Comparison of ENCODE assay signal across 17 cellular contexts in the genomic region with DNA sequence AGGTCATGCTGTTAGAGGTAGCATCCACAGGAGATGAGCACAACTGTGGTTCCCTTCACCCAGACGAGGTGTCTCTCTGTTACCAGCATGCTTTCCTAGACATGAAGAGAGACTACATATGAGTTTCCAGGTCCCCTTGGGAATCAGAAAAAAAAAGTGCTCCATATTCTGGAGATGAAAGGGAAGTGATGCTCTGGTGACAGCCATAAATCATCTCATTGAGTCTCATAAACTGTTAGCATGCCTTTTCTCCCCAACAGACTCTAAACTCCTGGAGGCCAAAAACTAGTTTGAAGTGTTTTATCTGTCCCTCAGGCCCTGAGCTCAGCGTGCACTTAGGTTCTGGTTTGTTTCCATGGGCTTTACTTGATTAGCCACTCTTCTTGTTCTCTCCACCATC.
DNase-seq lines count a peak whose midpoint lies in the region; ATAC-seq and TF ChIP-seq lines count a peak whose summit lies in the region.
"Had no signal": no experiment of that assay in that cellular context is flagged by ENCODE, and none has a peak within 500 bp of the region (broad histone marks: within the 10 kb centered on the region; RNA-seq: fewer than 3 reads in every experiment).

No MANE protein-coding gene starts in this region.

- H3K36me3 ChIP-seq in GM23338 (ENCODE audit: insufficient read depth) (no peaks in the 10 kb centered on the region), heart right ventricle (no peaks in the 10 kb centered on the region), PC-3 (ENCODE audit: low read depth, low read length) (no peaks in the 10 kb centered on the region)
- H3K36me3 ChIP-seq: HAP-1 had no signal

- H3K9me3 ChIP-seq in heart right ventricle (no peaks in the 10 kb centered on the region), PC-3 (ENCODE audit: low read length) (no peaks in the 10 kb centered on the region)
- H3K9me3 ChIP-seq: HAP-1 had no signal

- BruUV-seq in PC-3 (replicated peaks; lab: Mats Ljungman, UMichigan) = no TSS peak

- no peak overlapping the region for H3K27ac Mint-ChIP-seq in GM23338

- ATAC-seq in GM23338 = no peak
- no peak for ATAC-seq in HG03520 (IDR thresholded peaks at IDR 0.05; ENCODE audit: unreplicated experiment)
- ATAC-seq in heart right ventricle = no peak
- no peak for ATAC-seq in PC-3

- H3K9me2 ChIP-seq in GM23338 (ENCODE audit: insufficient read depth) (peaks cover 23% of the 10 kb centered on the region), PC-3 (replicated peaks; ENCODE audit: low read length) (no peaks in the 10 kb centered on the region)

- no peaks in the 10 kb centered on the region for H4K20me1 ChIP-seq in GM23338 (replicated peaks; ENCODE audit: insufficient read depth)
- H4K20me1 ChIP-seq in PC-3 (ENCODE audit: low read length) = no peaks in the 10 kb centered on the region

- intact Hi-C loops in heart right ventricle (cut with DNase I) = no loop called here
- intact Hi-C loops in PC-3 (cut with micrococcal nuclease) = no loop called here

- peaks cover 5% of the 10 kb centered on the region for H3K27me3 Mint-ChIP-seq in GM23338 (ENCODE audit: insufficient read depth, low read depth, poor library complexity)
- H3K27me3 Mint-ChIP-seq: CD4-positive, alpha-beta memory T cell had no signal

- H3K9ac ChIP-seq in PC-3 (ENCODE audit: low read length) = no peak overlapping the region

- CTCF ChIA-PET in HEK293T (lab: Yijun Ruan, JAX) = no interaction called here
- CTCF ChIA-PET in PC-3 (lab: Charles Lee) = no interaction called here

- H3F3A ChIP-seq in GM23338 (replicated peaks; ENCODE audit: low read depth) (0 out of 2 replicates have a peak, but pooled peaks cover 2% of the 10 kb centered on the region), PC-3 (ENCODE audit: low read length, unreplicated experiment) (no peaks in the 10 kb centered on the region)

- TF ChIP-seq CTCF in GM23338 (conservative IDR thresholded peaks at IDR 0.05; ENCODE audit: low read depth in 2 of 2) = no peak
- no peak for TF ChIP-seq CTCF in heart right ventricle (IDR thresholded peaks at IDR 0.05)
- no peak for TF ChIP-seq CTCF in PC-3 (conservative IDR thresholded peaks at IDR 0.05; ENCODE audit: low read depth, low read length)

- H3K27me3 ChIP-seq in GM23338 (ENCODE audit: insufficient read depth) (no peaks in the 10 kb centered on the region), heart right ventricle (no peaks in the 10 kb centered on the region), PC-3 (ENCODE audit: low read length) (no peaks in the 10 kb centered on the region)

- H2AFZ ChIP-seq in GM23338 (0 out of 2 replicates have a peak overlapping the region, but pooled peaks have one; percentile 28), PC-3 (ENCODE audit: low read length) (no peak overlapping the region)

- H3K4me3 Mint-ChIP-seq in GM23338 = no peak overlapping the region
- H3K4me3 Mint-ChIP-seq: CD4-positive, alpha-beta memory T cell had no signal

- H3K27ac ChIP-seq in GM23338 (ENCODE audit: low read depth) (no peak overlapping the region), heart right ventricle (no peak overlapping the region), PC-3 (ENCODE audit: low read length) (no peak overlapping the region)

- H3K79me2 ChIP-seq in GM23338 (replicated peaks; ENCODE audit: insufficient read depth) (no peaks in the 10 kb centered on the region), PC-3 (ENCODE audit: low read length) (no peaks in the 10 kb centered on the region)

- H3K9me3 Mint-ChIP-seq in GM23338 = no peaks in the 10 kb centered on the region

- H3K4me3 ChIP-seq in GM23338 (no peak overlapping the region), heart right ventricle (no peak overlapping the region), PC-3 (ENCODE audit: low read length) (no peak overlapping the region)
- H3K4me3 ChIP-seq: HAP-1 had no signal

- DNase-seq in NCI-H1417 (lab: John Stamatoyannopoulos, UW) = peak in 2 of 3 experiments; percentile 22 to 23
- no peak for DNase-seq in NCI-H1417 treated with DMSO at 0.1 percent for 48 hours (lab: John Stamatoyannopoulos, UW)
- DNase-seq in GM23338 (ENCODE audit: low spot score) = no peak
- no peak for DNase-seq in HEK293T (ENCODE audit: extremely low spot score)
- DNase-seq in NCI-H69 (lab: John Stamatoyannopoulos, UW) = peak; percentile 67
- DNase-seq in heart right ventricle = no peak
- no peak for DNase-seq in PC-3
- DNase-seq: C1 segment of cervical spinal cord; Calu3; CD4-positive, alpha-beta memory T cell; COR-L47; DMS53; EL; GDM1; GOT3 had no signal

- POLR2A ChIA-PET in HEK293T (lab: Yijun Ruan, JAX) = no interaction called here
- POLR2A ChIA-PET in PC-3 (lab: Charles Lee; ENCODE audit: unreplicated experiment) = no interaction called here

- H3K4me1 ChIP-seq in GM23338 (ENCODE audit: insufficient read depth) = peaks cover 40% of the 10 kb centered on the region
- H3K4me1 ChIP-seq in heart right ventricle = peaks cover 0 to 23% (median 14%) of the 10 kb centered on the region in 9 donors
- H3K4me1 ChIP-seq in PC-3 (ENCODE audit: insufficient read depth, low read length) = peaks cover 22% of the 10 kb centered on the region
- H3K4me1 ChIP-seq: HAP-1 had no signal

- H3K4me2 ChIP-seq in GM23338 (no peak overlapping the region), PC-3 (ENCODE audit: low read length) (no peak overlapping the region)

- peaks cover 34% of the 10 kb centered on the region for H3K4me1 Mint-ChIP-seq in GM23338
- H3K4me1 Mint-ChIP-seq: CD4-positive, alpha-beta memory T cell had no signal

- WGBS in heart right ventricle, 2 donors = 72 to 76% methylated on average over 2 of the region's 2 CpGs

- H3K36me3 Mint-ChIP-seq in GM23338 (ENCODE audit: low read depth) = no peaks in the 10 kb centered on the region
- H3K36me3 Mint-ChIP-seq: CD4-positive, alpha-beta memory T cell had no signal

TF ChIP-seq in GM23338, 12 proteins besides CTCF, POLR2A, EP300 and RAD21 (continues in another document):
- TF ChIP-seq, protein P1, sequence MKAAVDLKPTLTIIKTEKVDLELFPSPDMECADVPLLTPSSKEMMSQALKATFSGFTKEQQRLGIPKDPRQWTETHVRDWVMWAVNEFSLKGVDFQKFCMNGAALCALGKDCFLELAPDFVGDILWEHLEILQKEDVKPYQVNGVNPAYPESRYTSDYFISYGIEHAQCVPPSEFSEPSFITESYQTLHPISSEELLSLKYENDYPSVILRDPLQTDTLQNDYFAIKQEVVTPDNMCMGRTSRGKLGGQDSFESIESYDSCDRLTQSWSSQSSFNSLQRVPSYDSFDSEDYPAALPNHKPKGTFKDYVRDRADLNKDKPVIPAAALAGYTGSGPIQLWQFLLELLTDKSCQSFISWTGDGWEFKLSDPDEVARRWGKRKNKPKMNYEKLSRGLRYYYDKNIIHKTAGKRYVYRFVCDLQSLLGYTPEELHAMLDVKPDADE (IDR thresholded peaks at IDR 0.05) = no peak
- TF ChIP-seq EZH2 (IDR thresholded peaks at IDR 0.05; ENCODE audit: low read depth, unreplicated experiment) = no peak
- no peak for TF ChIP-seq EZH2phosphoT487 (IDR thresholded peaks at IDR 0.05; ENCODE audit: unreplicated experiment)
- TF ChIP-seq JUNB (IDR thresholded peaks at IDR 0.05; ENCODE audit: unreplicated experiment) = no peak
- no peak for TF ChIP-seq ZNF114 (CRISPR knock-in tag; IDR thresholded peaks at IDR 0.05)

TF ChIP-seq in HEK293T, 16 proteins besides CTCF, POLR2A, EP300 and RAD21:
- no peak for TF ChIP-seq ARNT (IDR thresholded peaks at IDR 0.05)
- TF ChIP-seq, protein P2, sequence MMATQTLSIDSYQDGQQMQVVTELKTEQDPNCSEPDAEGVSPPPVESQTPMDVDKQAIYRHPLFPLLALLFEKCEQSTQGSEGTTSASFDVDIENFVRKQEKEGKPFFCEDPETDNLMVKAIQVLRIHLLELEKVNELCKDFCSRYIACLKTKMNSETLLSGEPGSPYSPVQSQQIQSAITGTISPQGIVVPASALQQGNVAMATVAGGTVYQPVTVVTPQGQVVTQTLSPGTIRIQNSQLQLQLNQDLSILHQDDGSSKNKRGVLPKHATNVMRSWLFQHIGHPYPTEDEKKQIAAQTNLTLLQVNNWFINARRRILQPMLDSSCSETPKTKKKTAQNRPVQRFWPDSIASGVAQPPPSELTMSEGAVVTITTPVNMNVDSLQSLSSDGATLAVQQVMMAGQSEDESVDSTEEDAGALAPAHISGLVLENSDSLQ (IDR thresholded peaks at IDR 0.05) = peak; percentile 74
TF ChIP-seq in HEK293T: peak in this region for 1.

Comparison
In these comparisons a context has a peak if more than half of its experiments do, and no peak if none do; other contexts are left out.
1. DNase-seq: peak in NCI-H1417 (2 of 3) and NCI-H69 (single experiment); none in NCI-H1417 treated with DMSO at 0.1 percent for 48 hours (single experiment), GM23338 (single experiment), HEK293T (single experiment), heart right ventricle (0 of 2) and PC-3 (single experiment).